21 cellular contexts compared by ENCODE assay signal in the genomic region with DNA sequence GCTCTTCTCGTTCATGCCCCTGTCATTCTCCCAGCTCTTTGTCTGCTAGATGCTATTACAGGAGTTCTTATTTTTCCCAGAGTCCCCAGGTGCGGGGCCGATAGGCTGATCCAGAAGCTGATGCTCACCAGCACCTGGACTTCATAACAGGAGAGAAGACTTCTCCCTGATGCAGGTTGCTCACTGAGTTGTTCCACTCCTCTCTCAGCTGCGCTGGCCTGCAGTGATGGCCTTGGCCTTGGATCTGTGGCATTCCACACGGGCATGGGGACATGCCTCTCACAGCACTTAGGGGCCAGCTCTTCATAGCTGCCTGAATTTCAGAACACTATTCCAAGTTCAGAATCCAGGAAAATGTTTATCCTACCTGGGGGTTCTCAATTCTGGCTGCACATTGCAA.
"Had no signal": no experiment of that assay in that cellular context is flagged by ENCODE, and none has a peak within 500 bp of the region (broad histone marks: within the 10 kb centered on the region; RNA-seq: fewer than 3 reads in every experiment).

No MANE protein-coding gene starts in this region.

- ATAC-seq: foreskin keratinocyte; left cardiac atrium; lower lobe of right lung; naive thymus-derived CD8-positive, alpha-beta T cell had no signal

- H3K36me3 Mint-ChIP-seq: immature natural killer cell; naive thymus-derived CD8-positive, alpha-beta T cell; type B pancreatic cell had no signal

- H3K27ac ChIP-seq: coronary artery, foreskin keratinocyte, left ventricle myocardium inferior, lower lobe of right lung, neutrophil, sigmoid colon, skin epidermis had no signal

- H3K4me3 Mint-ChIP-seq: endodermal cell; immature natural killer cell; naive thymus-derived CD8-positive, alpha-beta T cell; type B pancreatic cell had no signal

- H3K27me3 Mint-ChIP-seq: type B pancreatic cell had no signal

- H3K36me3 ChIP-seq: left ventricle myocardium inferior, lower lobe of right lung, neutrophil, sigmoid colon had no signal

- H3K4me1 Mint-ChIP-seq: endodermal cell, immature natural killer cell had no signal

- FAIRE-seq: endothelial cell of umbilical vein, kidney, urothelium cell line had no signal

- H3K4me3 ChIP-seq: coronary artery, left ventricle myocardium inferior, lower lobe of right lung, sigmoid colon, skin epidermis had no signal

- H3K9me3 Mint-ChIP-seq: endodermal cell; immature natural killer cell; naive thymus-derived CD8-positive, alpha-beta T cell; type B pancreatic cell had no signal

- DNase-seq: effector CD4-positive, alpha-beta T cell; endodermal cell; erythroblast; foreskin keratinocyte; immature natural killer cell; kidney; left cardiac atrium; left ventricle myocardium inferior; lower lobe of right lung; mesenchymal stem cell; naive thymus-derived CD8-positive, alpha-beta T cell; posterior cingulate gyrus; sigmoid colon; stimulated activated CD4-positive, alpha-beta T cell treated with anti-CD3 and anti-CD28 coated beads, Interleukin-12 subunit alpha, Interleukin-12 subunit beta, amount 100 ng/mL, for 4 hours; stimulated activated naive CD4-positive, alpha-beta T cell treated with Interleukin-2 at 50 U/mL for 16 hours had no signal

- H3K27ac Mint-ChIP-seq: endodermal cell, immature natural killer cell, type B pancreatic cell had no signal

- H3K27me3 ChIP-seq: sigmoid colon had no signal

- H3K9me3 ChIP-seq: left ventricle myocardium inferior, lower lobe of right lung, neutrophil, sigmoid colon had no signal

- H3K4me1 ChIP-seq: left ventricle myocardium inferior, lower lobe of right lung, sigmoid colon had no signal
